12 cellular contexts compared by ENCODE assay signal in genomic region chr12:68591716-68592437, GRCh38. TPM values are rescaled to one million over a fixed set of nuclear protein-coding genes. Genes with fewer than 3 reads are reported as not detected.
DNase-seq lines count a peak whose midpoint lies in the region; ATAC-seq lines count a peak whose summit lies in the region.
"Had no signal": no experiment of that assay in that cellular context is flagged by ENCODE, and none has a peak within 500 bp of the region (broad histone marks: within the 10 kb centered on the region; RNA-seq: fewer than 3 reads in every experiment).

No MANE protein-coding gene starts in this region.

- peak; percentile 45 for DNase-seq in COLO668 (lab: John Stamatoyannopoulos, UW; ENCODE audit: unreplicated experiment)
- DNase-seq in GM19238 (ENCODE audit: insufficient read length, low spot score) = peak; percentile 16
- peak; percentile 38 for DNase-seq in NCI-H345 (lab: John Stamatoyannopoulos, UW)
- peak; percentile 80 for DNase-seq in central memory CD4-positive, alpha-beta T cell
- DNase-seq in SK-N-DZ (ENCODE audit: low spot score) = no peak
- DNase-seq in NK-92 treated with Interleukin-12 subunit alpha and Interleukin-12 subunit beta, amount 100 ng/mL, for 24 hours (lab: John Stamatoyannopoulos, UW) = no peak
- DNase-seq: aorta, islet precursor cell, NCI-H1436, T1000 had no signal

- ATAC-seq in GM19324 (IDR thresholded peaks at IDR 0.05; ENCODE audit: low FRiP score, unreplicated experiment) (no peak), GM21825 (IDR thresholded peaks at IDR 0.05; ENCODE audit: unreplicated experiment) (no peak)

RNA-seq across cellular contexts. Expression of gene RAP1B, which starts 18.8 kb away (rescaled TPM):
- 102 and 109 TPM in 2 replicates for polyA plus RNA-seq in SK-N-DZ (2014; cell fraction: cytosol; rRNA removed)
- 60.3 and 69.9 TPM in 2 replicates for polyA plus RNA-seq in SK-N-DZ (2014; cell fraction: nucleus; rRNA removed)

Comparison
In these comparisons a context has a peak if more than half of its experiments do, and no peak if none do; other contexts are left out.
1. DNase-seq: peak in COLO668 (single experiment), GM19238 (single experiment), NCI-H345 (single experiment) and central memory CD4-positive, alpha-beta T cell (single experiment); none in SK-N-DZ (single experiment) and NK-92 treated with Interleukin-12 subunit alpha and Interleukin-12 subunit beta, amount 100 ng/mL, for 24 hours (single experiment).